14 cellular contexts compared by ENCODE assay signal in genomic region chrX:16883487-16883804, GRCh38. TPM values are rescaled to one million over a fixed set of nuclear protein-coding genes. Genes with fewer than 3 reads are reported as not detected.
DNase-seq lines count a peak whose midpoint lies in the region; ATAC-seq, FAIRE-seq and TF ChIP-seq lines count a peak whose summit lies in the region.
"Had no signal": no experiment of that assay in that cellular context is flagged by ENCODE, and none has a peak within 500 bp of the region (broad histone marks: within the 10 kb centered on the region; RNA-seq: fewer than 3 reads in every experiment).

No MANE protein-coding gene starts in this region.

- H3K4me3 ChIP-seq in keratinocyte (ENCODE audit: control insufficient read depth in 2 of 3, extremely low read depth in 1 of 3, insufficient read depth in 2 of 3, low read depth in 1 of 3, low read length in 3 of 3) (no peak overlapping the region), upper lobe of right lung (no peak overlapping the region)

- dilution Hi-C loops in keratinocyte (cut with MboI; ENCODE audit: extremely low pct_ligation_motif_present, low sequenced_read_pairs): no loop called here

- no peak for FAIRE-seq in keratinocyte (lab: Jason Lieb, UNC)

- no peak overlapping the region for H3K27ac Mint-ChIP-seq in activated naive CD8-positive, alpha-beta T cell treated with anti-CD3 and anti-CD28 coated beads, Interleukin-2, amount 50 U/mL, for 24 hours
- H3K27ac Mint-ChIP-seq in activated naive CD8-positive, alpha-beta T cell treated with anti-CD3 and anti-CD28 coated beads for 36 hours: no peak overlapping the region
- H3K27ac Mint-ChIP-seq in activated T-helper 17 cell treated with anti-CD3 and anti-CD28 coated beads, Interleukin-2, amount 50 U/mL, for 72 hours: no peak overlapping the region

- no peak overlapping the region for H3K27ac ChIP-seq in keratinocyte (ENCODE audit: control insufficient read depth, insufficient read depth, low read length)
- no peak overlapping the region for H3K27ac ChIP-seq in upper lobe of right lung
- H3K27ac ChIP-seq: foreskin keratinocyte had no signal

- ATAC-seq in activated naive CD8-positive, alpha-beta T cell treated with anti-CD3 and anti-CD28 coated beads, Interleukin-2, amount 50 U/mL, for 24 hours: no peak
- ATAC-seq in activated T-helper 17 cell treated with anti-CD3 and anti-CD28 coated beads, Interleukin-2, amount 50 U/mL, for 72 hours (replicated peaks): no peak
- ATAC-seq in upper lobe of right lung: no peak

- H4K20me1 ChIP-seq in keratinocyte (ENCODE audit: control insufficient read depth, extremely low read depth, insufficient read depth, low read length): no peaks in the 10 kb centered on the region

- H2AFZ ChIP-seq in keratinocyte (ENCODE audit: control insufficient read depth, low read length): no peak overlapping the region

- H3K9me1 ChIP-seq in keratinocyte (ENCODE audit: control insufficient read depth, extremely low read depth, insufficient read depth, low read length): no peaks in the 10 kb centered on the region

- H3K27me3 ChIP-seq in keratinocyte (ENCODE audit: control insufficient read depth, extremely low read depth, insufficient read depth, low read length) (peaks cover 13% of the 10 kb centered on the region), upper lobe of right lung (no peaks in the 10 kb centered on the region)
- H3K27me3 ChIP-seq: foreskin keratinocyte, MG63, tibial artery had no signal

- H3K4me1 ChIP-seq in keratinocyte (ENCODE audit: control insufficient read depth, extremely low read depth, insufficient read depth, low read length) (peaks cover 6% of the 10 kb centered on the region), upper lobe of right lung (no peaks in the 10 kb centered on the region)
- H3K4me1 ChIP-seq: foreskin keratinocyte had no signal

- H3K9me3 ChIP-seq in keratinocyte (ENCODE audit: control insufficient read depth, low read depth, low read length) (no peaks in the 10 kb centered on the region), upper lobe of right lung (no peaks in the 10 kb centered on the region)
- H3K9me3 ChIP-seq: MG63, spleen, tibial artery had no signal

- no peaks in the 10 kb centered on the region for H3K27me3 Mint-ChIP-seq in activated naive CD8-positive, alpha-beta T cell treated with anti-CD3 and anti-CD28 coated beads, Interleukin-2, amount 50 U/mL, for 24 hours
- peaks cover 3% of the 10 kb centered on the region for H3K27me3 Mint-ChIP-seq in activated naive CD8-positive, alpha-beta T cell treated with anti-CD3 and anti-CD28 coated beads for 36 hours
- no peaks in the 10 kb centered on the region for H3K27me3 Mint-ChIP-seq in activated T-helper 17 cell treated with anti-CD3 and anti-CD28 coated beads, Interleukin-2, amount 50 U/mL, for 72 hours

- no peaks in the 10 kb centered on the region for H3K79me2 ChIP-seq in keratinocyte (ENCODE audit: control insufficient read depth, insufficient read depth, low read length)

- no peaks in the 10 kb centered on the region for H3K36me3 Mint-ChIP-seq in activated naive CD8-positive, alpha-beta T cell treated with anti-CD3 and anti-CD28 coated beads, Interleukin-2, amount 50 U/mL, for 24 hours (ENCODE audit: low read depth)
- H3K36me3 Mint-ChIP-seq in activated naive CD8-positive, alpha-beta T cell treated with anti-CD3 and anti-CD28 coated beads for 36 hours: no peaks in the 10 kb centered on the region
- no peaks in the 10 kb centered on the region for H3K36me3 Mint-ChIP-seq in activated T-helper 17 cell treated with anti-CD3 and anti-CD28 coated beads, Interleukin-2, amount 50 U/mL, for 72 hours (ENCODE audit: low read depth)
- H3K36me3 Mint-ChIP-seq: naive thymus-derived CD8-positive, alpha-beta T cell had no signal

- H3K36me3 ChIP-seq in keratinocyte (ENCODE audit: control insufficient read depth in 2 of 2, extremely low read depth in 1 of 2, insufficient read depth in 2 of 2, low read length in 2 of 2) (no peaks in the 10 kb centered on the region), upper lobe of right lung (no peaks in the 10 kb centered on the region)
- H3K36me3 ChIP-seq: MG63, spleen, tibial artery had no signal

- peak overlapping the region; percentile 90 for H3K4me2 ChIP-seq in keratinocyte (ENCODE audit: control insufficient read depth, extremely low read depth, insufficient read depth, low read depth, low read length)

- H3K9me3 Mint-ChIP-seq in activated naive CD8-positive, alpha-beta T cell treated with anti-CD3 and anti-CD28 coated beads, Interleukin-2, amount 50 U/mL, for 24 hours: no peaks in the 10 kb centered on the region
- H3K9me3 Mint-ChIP-seq in activated naive CD8-positive, alpha-beta T cell treated with anti-CD3 and anti-CD28 coated beads for 36 hours: no peaks in the 10 kb centered on the region
- no peaks in the 10 kb centered on the region for H3K9me3 Mint-ChIP-seq in activated T-helper 17 cell treated with anti-CD3 and anti-CD28 coated beads, Interleukin-2, amount 50 U/mL, for 72 hours

- no peak for DNase-seq in activated naive CD8-positive, alpha-beta T cell treated with anti-CD3 and anti-CD28 coated beads, Interleukin-2, amount 50 U/mL, for 24 hours
- DNase-seq in activated naive CD8-positive, alpha-beta T cell treated with anti-CD3 and anti-CD28 coated beads for 36 hours: no peak
- no peak for DNase-seq in keratinocyte (ENCODE audit: low read depth, low spot score)
- no peak for DNase-seq in upper lobe of right lung
- no peak for DNase-seq in NCI-H2227 treated with DMSO at 0.1 percent for 48 hours (lab: John Stamatoyannopoulos, UW)
- DNase-seq in NCI-H1092 (lab: John Stamatoyannopoulos, UW): no peak
- DNase-seq in stimulated activated CD4-positive, alpha-beta T cell treated with anti-CD3 and anti-CD28 coated beads, Interleukin-15, amount 100 ng/mL, for 24 hours: no peak
- DNase-seq: cortex of kidney had no signal

- H3K4me3 Mint-ChIP-seq in activated naive CD8-positive, alpha-beta T cell treated with anti-CD3 and anti-CD28 coated beads, Interleukin-2, amount 50 U/mL, for 24 hours: peak overlapping the region; percentile 77
- H3K4me3 Mint-ChIP-seq in activated naive CD8-positive, alpha-beta T cell treated with anti-CD3 and anti-CD28 coated beads for 36 hours: no peak overlapping the region
- peak overlapping the region; percentile 79 for H3K4me3 Mint-ChIP-seq in activated T-helper 17 cell treated with anti-CD3 and anti-CD28 coated beads, Interleukin-2, amount 50 U/mL, for 72 hours

- TF ChIP-seq CTCF in keratinocyte (optimal IDR thresholded peaks at IDR 0.05 in 1 of 3, IDR thresholded peaks at IDR 0.05 in 1 of 3, conservative IDR thresholded peaks at IDR 0.05 in 1 of 3; ENCODE audit: extremely low read depth in 1 of 3, insufficient read depth in 2 of 3, low read length in 3 of 3) (no peak), upper lobe of right lung (IDR thresholded peaks at IDR 0.05) (peak; percentile 4)

- intact Hi-C loops in upper lobe of right lung (cut with DNase I): no loop called here

- H3K4me1 Mint-ChIP-seq in activated naive CD8-positive, alpha-beta T cell treated with anti-CD3 and anti-CD28 coated beads, Interleukin-2, amount 50 U/mL, for 24 hours: peaks cover 10% of the 10 kb centered on the region
- peaks cover 7% of the 10 kb centered on the region for H3K4me1 Mint-ChIP-seq in activated naive CD8-positive, alpha-beta T cell treated with anti-CD3 and anti-CD28 coated beads for 36 hours
- no peaks in the 10 kb centered on the region for H3K4me1 Mint-ChIP-seq in activated T-helper 17 cell treated with anti-CD3 and anti-CD28 coated beads, Interleukin-2, amount 50 U/mL, for 72 hours

- H3K9ac ChIP-seq in keratinocyte (ENCODE audit: control insufficient read depth, extremely low read depth, insufficient read depth, low read length): no peak overlapping the region

RNA-seq across cellular contexts. Expression of gene RBBP7, which starts 13.3 kb away (rescaled TPM):
- total RNA-seq in activated naive CD8-positive, alpha-beta T cell treated with anti-CD3 and anti-CD28 coated beads for 36 hours: 100 to 1,000 TPM; 192 TPM
- 100 to 1,000 TPM; 159 to 187 TPM for total RNA-seq in activated T-helper 17 cell treated with anti-CD3 and anti-CD28 coated beads, Interleukin-2, amount 50 U/mL, for 72 hours
- polyA plus RNA-seq in keratinocyte: 88.5 to 137 TPM (median 101 TPM) in 3 replicates
- 62.3 TPM for polyA plus RNA-seq in keratinocyte (2011; ENCODE audit: low read depth)
- polyA plus RNA-seq in keratinocyte (2011; cell fraction: cytosol; rRNA removed): 67.3 and 97.1 TPM in 2 replicates
- polyA plus RNA-seq in keratinocyte (2011; cell fraction: nucleus; rRNA removed): 91.8 and 110 TPM in 2 replicates
- polyA plus RNA-seq in keratinocyte (2012; ENCODE audit: low replicate concordance): 65.5 and 147 TPM in 2 replicates
- 65.1 to 117 TPM (median 78.5 TPM) in 3 replicates for polyA minus RNA-seq in keratinocyte
- polyA minus RNA-seq in keratinocyte (2011; cell fraction: cytosol; rRNA and poly(A)+ RNA removed): 55.6 TPM
- polyA minus RNA-seq in keratinocyte (2011; cell fraction: nucleus; rRNA and poly(A)+ RNA removed): 36.0 and 48.8 TPM in 2 replicates
- total RNA-seq in upper lobe of right lung: 63.4 TPM
